Comparison of ENCODE assay signal across 1 cellular context in genomic region chr1:27536767-27537166, GRCh38.
TF ChIP-seq lines count a peak whose summit lies in the region.

No MANE protein-coding gene starts in this region.

TF ChIP-seq in HEK293, 187 proteins besides CTCF, POLR2A, EP300 and RAD21 (continued from another document):
- TF ChIP-seq ZNF148 (tag by site-specific recombination; IDR thresholded peaks at IDR 0.05; ENCODE audit: borderline replicate concordance) (no peak), ZNF510 (tag by site-specific recombination; IDR thresholded peaks at IDR 0.05; ENCODE audit: insufficient replicate concordance) (no peak), ZNF2 (tag by site-specific recombination; IDR thresholded peaks at IDR 0.05) (no peak), ZNF292 (tag by site-specific recombination; IDR thresholded peaks at IDR 0.05; ENCODE audit: borderline replicate concordance, low read depth) (no peak), ZNF837 (tag by site-specific recombination; IDR thresholded peaks at IDR 0.05) (no peak), ZNF549 (tag by site-specific recombination; IDR thresholded peaks at IDR 0.05) (no peak)
- TF ChIP-seq, protein P1, sequence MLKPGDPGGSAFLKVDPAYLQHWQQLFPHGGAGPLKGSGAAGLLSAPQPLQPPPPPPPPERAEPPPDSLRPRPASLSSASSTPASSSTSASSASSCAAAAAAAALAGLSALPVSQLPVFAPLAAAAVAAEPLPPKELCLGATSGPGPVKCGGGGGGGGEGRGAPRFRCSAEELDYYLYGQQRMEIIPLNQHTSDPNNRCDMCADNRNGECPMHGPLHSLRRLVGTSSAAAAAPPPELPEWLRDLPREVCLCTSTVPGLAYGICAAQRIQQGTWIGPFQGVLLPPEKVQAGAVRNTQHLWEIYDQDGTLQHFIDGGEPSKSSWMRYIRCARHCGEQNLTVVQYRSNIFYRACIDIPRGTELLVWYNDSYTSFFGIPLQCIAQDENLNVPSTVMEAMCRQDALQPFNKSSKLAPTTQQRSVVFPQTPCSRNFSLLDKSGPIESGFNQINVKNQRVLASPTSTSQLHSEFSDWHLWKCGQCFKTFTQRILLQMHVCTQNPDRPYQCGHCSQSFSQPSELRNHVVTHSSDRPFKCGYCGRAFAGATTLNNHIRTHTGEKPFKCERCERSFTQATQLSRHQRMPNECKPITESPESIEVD (tag by site-specific recombination; IDR thresholded peaks at IDR 0.05) = no peak
- TF ChIP-seq, protein P2, sequence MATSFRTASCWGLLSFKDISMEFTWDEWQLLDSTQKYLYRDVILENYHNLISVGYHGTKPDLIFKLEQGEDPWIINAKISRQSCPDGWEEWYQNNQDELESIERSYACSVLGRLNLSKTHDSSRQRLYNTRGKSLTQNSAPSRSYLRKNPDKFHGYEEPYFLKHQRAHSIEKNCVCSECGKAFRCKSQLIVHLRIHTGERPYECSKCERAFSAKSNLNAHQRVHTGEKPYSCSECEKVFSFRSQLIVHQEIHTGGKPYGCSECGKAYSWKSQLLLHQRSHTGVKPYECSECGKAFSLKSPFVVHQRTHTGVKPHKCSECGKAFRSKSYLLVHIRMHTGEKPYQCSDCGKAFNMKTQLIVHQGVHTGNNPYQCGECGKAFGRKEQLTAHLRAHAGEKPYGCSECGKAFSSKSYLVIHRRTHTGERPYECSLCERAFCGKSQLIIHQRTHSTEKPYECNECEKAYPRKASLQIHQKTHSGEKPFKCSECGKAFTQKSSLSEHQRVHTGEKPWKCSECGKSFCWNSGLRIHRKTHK (tag by site-specific recombination; IDR thresholded peaks at IDR 0.05) = no peak
